ENCODE assay signal across 9 cellular contexts in genomic region chr2:28395334-28396061, GRCh38. TPM values are rescaled to one million over a fixed set of nuclear protein-coding genes. Genes with fewer than 3 reads are reported as not detected.
DNase-seq lines count a peak whose midpoint lies in the region; ATAC-seq, FAIRE-seq and TF ChIP-seq lines count a peak whose summit lies in the region.
"Had no signal": no experiment of that assay in that cellular context is flagged by ENCODE, and none has a peak within 500 bp of the region (broad histone marks: within the 10 kb centered on the region; RNA-seq: fewer than 3 reads in every experiment).

No MANE protein-coding gene starts in this region.

- no peak overlapping the region for H3K27ac Mint-ChIP-seq in astrocyte (ENCODE audit: unreplicated experiment)

- H3K36me3 ChIP-seq in astrocyte (ENCODE audit: insufficient read depth, low read length): no peaks in the 10 kb centered on the region
- H3K36me3 ChIP-seq in kidney epithelial cell (ENCODE audit: control insufficient read depth, insufficient read depth, low read length): no peaks in the 10 kb centered on the region
- H3K36me3 ChIP-seq in tibial artery: peaks cover 9 to 22% (median 15%) of the 10 kb centered on the region in 3 donors

- no peak for ATAC-seq in GM21619 (IDR thresholded peaks at IDR 0.05; ENCODE audit: unreplicated experiment)
- ATAC-seq in HG02759 (IDR thresholded peaks at IDR 0.05; ENCODE audit: unreplicated experiment): no peak

- H3K4me1 ChIP-seq in astrocyte (ENCODE audit: insufficient read depth, low read length): peaks cover 48% of the 10 kb centered on the region
- peaks cover 8 to 40% (median 35%) of the 10 kb centered on the region in 4 donors for H3K4me1 ChIP-seq in tibial artery

- H3K9me3 ChIP-seq in astrocyte (ENCODE audit: insufficient read depth, low read depth, low read length) (no peaks in the 10 kb centered on the region), tibial artery (no peaks in the 10 kb centered on the region)

- H3K4me1 Mint-ChIP-seq in astrocyte (ENCODE audit: low read depth, unreplicated experiment): peaks cover 30% of the 10 kb centered on the region

- H3K27ac ChIP-seq in astrocyte (ENCODE audit: low read depth, low read length) (peak overlapping the region; percentile 94), tibial artery (peak overlapping the region; percentile 99 to 100)

- peak overlapping the region; percentile 95 for H3K4me2 ChIP-seq in astrocyte (ENCODE audit: low read length)

- H3K4me3 Mint-ChIP-seq in astrocyte (ENCODE audit: unreplicated experiment): no peak overlapping the region
- H3K4me3 Mint-ChIP-seq: neural crest cell had no signal

- H3K4me3 ChIP-seq in astrocyte (ENCODE audit: insufficient read depth, low read depth, low read length): peak overlapping the region; percentile 82
- peak overlapping the region; percentile 96 for H3K4me3 ChIP-seq in kidney epithelial cell (ENCODE audit: low read depth, low read length)
- H3K4me3 ChIP-seq in tibial artery: peak overlapping the region; percentile 96 to 97

- peaks cover 7% of the 10 kb centered on the region for H3K36me3 Mint-ChIP-seq in astrocyte (ENCODE audit: low read depth, unreplicated experiment)

- FAIRE-seq in astrocyte (lab: Jason Lieb, UNC): no peak
- no peak for FAIRE-seq in HTR-8/SVneo (lab: Jason Lieb, UNC)

- peaks cover 62% of the 10 kb centered on the region for H4K20me1 ChIP-seq in astrocyte (ENCODE audit: insufficient read depth, low read length)

- no peak overlapping the region for H2AFZ ChIP-seq in astrocyte (ENCODE audit: low read depth, low read length)

- intact Hi-C loops in tibial artery (cut with DNase I; ENCODE audit: low total_unique reads): loop anchor here (10.0 kb wide), 1 partner anchor 441 kb away; no protein-coding TSS in a partner anchor

- TF ChIP-seq CTCF in astrocyte (IDR thresholded peaks at IDR 0.05; ENCODE audit: insufficient read depth, low read depth, low read length): no peak
- no peak for TF ChIP-seq CTCF in kidney epithelial cell (IDR thresholded peaks at IDR 0.05; ENCODE audit: insufficient read depth, low read length, poor library complexity, severe bottlenecking)
- TF ChIP-seq CTCF in tibial artery (IDR thresholded peaks at IDR 0.05): no peak
- no peak for TF ChIP-seq CTCF in GM10266 (IDR thresholded peaks at IDR 0.05; ENCODE audit: control insufficient read depth, insufficient read depth, low read depth, missing control alignments)

- peaks cover 76% of the 10 kb centered on the region for H3K79me2 ChIP-seq in astrocyte (ENCODE audit: insufficient read depth, low read length)

- H3K27me3 ChIP-seq in astrocyte (ENCODE audit: insufficient read depth, low read length) (no peaks in the 10 kb centered on the region), kidney epithelial cell (ENCODE audit: control insufficient read depth, insufficient read depth, low read length) (no peaks in the 10 kb centered on the region), tibial artery (no peaks in the 10 kb centered on the region)

- DNase-seq in Kasumi-1 (lab: John Stamatoyannopoulos, UW): peak; percentile 43 to 59
- peak; percentile 59 for DNase-seq in astrocyte (ENCODE audit: low read depth)
- no peak for DNase-seq in kidney epithelial cell (ENCODE audit: low read depth)
- peak; percentile 78 to 83 for DNase-seq in tibial artery
- DNase-seq in GM10266 (ENCODE audit: extremely low spot score): no peak
- DNase-seq in HTR-8/SVneo (ENCODE audit: insufficient read length, low spot score): no peak

- H3K27me3 Mint-ChIP-seq in astrocyte (ENCODE audit: low read depth, unreplicated experiment): no peaks in the 10 kb centered on the region

- H3K9me3 Mint-ChIP-seq in astrocyte (ENCODE audit: unreplicated experiment): no peaks in the 10 kb centered on the region
- H3K9me3 Mint-ChIP-seq: neural crest cell had no signal

- H3K9ac ChIP-seq in astrocyte (ENCODE audit: low read length): peak overlapping the region; percentile 97

RNA-seq across cellular contexts. Expression of gene FOSL2, which starts 2.8 kb away (rescaled TPM):
- total RNA-seq in astrocyte (156 and 158 TPM in 2 replicates), kidney epithelial cell (85.5 and 91.3 TPM in 2 replicates)

Comparison
In these comparisons a context has a peak if more than half of its experiments do, and no peak if none do; other contexts are left out.
1. DNase-seq: peak in Kasumi-1 (2 of 2), astrocyte (single experiment) and tibial artery (2 of 2); none in kidney epithelial cell (single experiment), GM10266 (single experiment) and HTR-8/SVneo (single experiment).
2. Peak in every context shown above with its lines, with median percentiles within 50 percentile points of each other: H3K4me3 ChIP-seq.